In genomic region chr4:1621526-1621925, GRCh38 we compare ENCODE assay signal across 22 cellular contexts.
A peak's percentile ranks its signal among the peaks of the same experiment; 100 is the strongest.
DNase-seq lines count a peak whose midpoint lies in the region; ATAC-seq and TF ChIP-seq lines count a peak whose summit lies in the region.
"Had no signal": no experiment of that assay in that cellular context is flagged by ENCODE, and none has a peak within 500 bp of the region (broad histone marks: within the 10 kb centered on the region; RNA-seq: fewer than 3 reads in every experiment).

No MANE protein-coding gene starts in this region.

- peak overlapping the region; percentile 92 for H3K4me2 ChIP-seq in BLaER1
- peak overlapping the region in 8 of 11 experiments; percentile 82 to 95 (median 90); a peak in 9 of 22 replicates for H3K4me2 ChIP-seq in BLaER1 treated with 17β-estradiol and CSF1 and Interleukin-3, amounts not matched to agents 10 nM and 100 nM

- ATAC-seq in central memory CD8-positive, alpha-beta T cell (replicated peaks; ENCODE audit: extremely low read depth, poor library complexity, severe bottlenecking): no peak
- ATAC-seq: GM12878 had no signal

- H3K27ac Mint-ChIP-seq in central memory CD8-positive, alpha-beta T cell (ENCODE audit: low read depth): peak overlapping the region; percentile 62
- H3K27ac Mint-ChIP-seq: CD8-positive, alpha-beta memory T cell had no signal

- peaks cover 80% of the 10 kb centered on the region for H3K4me1 ChIP-seq in BLaER1
- peaks cover 43 to 69% (median 56%) of the 10 kb centered on the region in 10 experiments for H3K4me1 ChIP-seq in BLaER1 treated with 17β-estradiol and CSF1 and Interleukin-3, amounts not matched to agents 10 nM and 100 nM
- no peaks in the 10 kb centered on the region for H3K4me1 ChIP-seq in testis
- H3K4me1 ChIP-seq: BE2C had no signal

- H3K36me3 ChIP-seq in BLaER1 (peaks cover 10% of the 10 kb centered on the region; the same call in 1 of the 2 replicates), testis (ENCODE audit: low read depth, missing control alignments) (no peaks in the 10 kb centered on the region)
- peaks cover 0 to 13% (median 5%) of the 10 kb centered on the region in 11 experiments; a peak in 7 of 22 replicates for H3K36me3 ChIP-seq in BLaER1 treated with 17β-estradiol and CSF1 and Interleukin-3, amounts not matched to agents 10 nM and 100 nM
- H3K36me3 ChIP-seq: BE2C had no signal

- H3K9me3 Mint-ChIP-seq in central memory CD8-positive, alpha-beta T cell: peaks cover 6% of the 10 kb centered on the region

- H3K27me3 Mint-ChIP-seq in central memory CD8-positive, alpha-beta T cell: no peaks in the 10 kb centered on the region
- H3K27me3 Mint-ChIP-seq: CD4-positive, alpha-beta memory T cell; CD4-positive, CD25-positive, alpha-beta regulatory T cell; CD8-positive, alpha-beta memory T cell had no signal

- no peak overlapping the region for H3K4me3 Mint-ChIP-seq in central memory CD8-positive, alpha-beta T cell
- H3K4me3 Mint-ChIP-seq: CD14-positive monocyte; CD4-positive, alpha-beta memory T cell; CD4-positive, CD25-positive, alpha-beta regulatory T cell; CD8-positive, alpha-beta memory T cell had no signal

- TF ChIP-seq POLR2A in testis (IDR thresholded peaks at IDR 0.05): no peak

- intact Hi-C loops in testis (cut with DNase I; ENCODE audit: low total_unique reads): no loop called here

- H3K27ac ChIP-seq in BLaER1 (peak overlapping the region; percentile 89; the same call in 1 of the 2 replicates), testis (no peak overlapping the region)
- 0 out of 22 replicates have a peak overlapping the region, but pooled peaks of 2 of the 11 experiments have one; percentile 82 to 83 for H3K27ac ChIP-seq in BLaER1 treated with 17β-estradiol and CSF1 and Interleukin-3, amounts not matched to agents 10 nM and 100 nM

- WGBS in testis, 2 donors: 90 to 96% methylated on average over 8 to 10 of the region's 10 CpGs

- no peaks in the 10 kb centered on the region for H3K27me3 ChIP-seq in BLaER1
- H3K27me3 ChIP-seq in BLaER1 treated with 17β-estradiol and CSF1 and Interleukin-3, amounts not matched to agents 10 nM and 100 nM: no peaks in the 10 kb centered on the region; a peak in 1 of 22 replicates
- H3K27me3 ChIP-seq in testis: no peaks in the 10 kb centered on the region
- H3K27me3 ChIP-seq: BE2C had no signal

- no peaks in the 10 kb centered on the region for H4K20me1 ChIP-seq in BLaER1
- H4K20me1 ChIP-seq in BLaER1 treated with 17β-estradiol and CSF1 and Interleukin-3, amounts not matched to agents 10 nM and 100 nM: no peaks in the 10 kb centered on the region

- H3K4me3 ChIP-seq in BLaER1 (no peak overlapping the region), testis (no peak overlapping the region)
- H3K4me3 ChIP-seq in BLaER1 treated with 17β-estradiol and CSF1 and Interleukin-3, amounts not matched to agents 10 nM and 100 nM: no peak overlapping the region
- H3K4me3 ChIP-seq: GM12878 had no signal

- H3K36me3 Mint-ChIP-seq in central memory CD8-positive, alpha-beta T cell (ENCODE audit: insufficient read depth): peaks cover 3% of the 10 kb centered on the region
- H3K36me3 Mint-ChIP-seq: CD14-positive monocyte; CD4-positive, alpha-beta memory T cell; CD4-positive, CD25-positive, alpha-beta regulatory T cell had no signal

- TF ChIP-seq CTCF in testis (IDR thresholded peaks at IDR 0.05): no peak

- H3K4me1 Mint-ChIP-seq in central memory CD8-positive, alpha-beta T cell: no peaks in the 10 kb centered on the region
- H3K4me1 Mint-ChIP-seq: CD14-positive monocyte had no signal

- no peak overlapping the region for H3K9ac ChIP-seq in BLaER1
- peak overlapping the region in 1 of 11 experiments; percentile 4; a peak in 1 of 22 replicates for H3K9ac ChIP-seq in BLaER1 treated with 17β-estradiol and CSF1 and Interleukin-3, amounts not matched to agents 10 nM and 100 nM

- peaks cover 12% of the 10 kb centered on the region for H3K9me3 ChIP-seq in BLaER1
- peaks cover 10 to 22% (median 17%) of the 10 kb centered on the region in 11 experiments for H3K9me3 ChIP-seq in BLaER1 treated with 17β-estradiol and CSF1 and Interleukin-3, amounts not matched to agents 10 nM and 100 nM (replicated peaks in 1 of 11)
- no peaks in the 10 kb centered on the region for H3K9me3 ChIP-seq in testis
- H3K9me3 ChIP-seq: BE2C had no signal

- no peak for DNase-seq in central memory CD8-positive, alpha-beta T cell (ENCODE audit: low spot score in 2 of 2)
- no peak for DNase-seq in medulla oblongata (ENCODE audit: extremely low spot score)
- no peak for DNase-seq in testis
- DNase-seq in SKM-1 treated with dmso at 0.1 percent for 144 hours (lab: John Stamatoyannopoulos, UW; ENCODE audit: unreplicated experiment): no peak
- DNase-seq: 8988T; ACHN; BE2C; C1 segment of cervical spinal cord; CD4-positive, CD25-positive, alpha-beta regulatory T cell; CD8-positive, alpha-beta memory T cell; COR-L47; DMS 273 treated with DMSO at 0.1 percent for 48 hours; DMS153; DMS79; DND-41; EL; GDM1 had no signal
